Comparison of ENCODE assay signal across 23 cellular contexts in genomic region chr16:86587487-86587886, GRCh38. TPM values are rescaled to one million over a fixed set of nuclear protein-coding genes. Genes with fewer than 3 reads are reported as not detected.
"Had no signal": no experiment of that assay in that cellular context is flagged by ENCODE, and none has a peak within 500 bp of the region (broad histone marks: within the 10 kb centered on the region; RNA-seq: fewer than 3 reads in every experiment).

No MANE protein-coding gene starts in this region.

- H3K27ac ChIP-seq: esophagus muscularis mucosa, foreskin keratinocyte, hepatocyte, left lung, pancreas, sigmoid colon, upper lobe of left lung had no signal

- H3K4me1 ChIP-seq: esophagus muscularis mucosa, foreskin keratinocyte, gastroesophageal sphincter, left lung, pancreas, sigmoid colon, upper lobe of left lung, uterus had no signal

- H3K27me3 ChIP-seq: upper lobe of left lung had no signal

- DNase-seq: effector CD8-positive, alpha-beta T cell; foreskin keratinocyte; heart left ventricle; left cardiac atrium; left lung; mesenchymal stem cell; mucosa of descending colon; naive B cell; occipital lobe; pancreas; sigmoid colon; stimulated activated CD4-positive, alpha-beta T cell treated with anti-CD3 and anti-CD28 coated beads, Interleukin-2, amount 100 ng/mL, for 24 hours; stimulated activated CD4-positive, alpha-beta T cell treated with anti-CD3 and anti-CD28 coated beads, Interleukin-4, amount 100 ng/mL, for 24 hours; stimulated activated naive CD4-positive, alpha-beta T cell treated with Interleukin-2 at 50 U/mL for 16 hours; stomach; upper lobe of left lung; uterus had no signal

- H3K36me3 ChIP-seq: esophagus muscularis mucosa, gastroesophageal sphincter, heart left ventricle, left lung, pancreas, sigmoid colon, stomach, tibial nerve, upper lobe of left lung, uterus had no signal

- H3K9me3 ChIP-seq: esophagus muscularis mucosa, gastroesophageal sphincter, heart left ventricle, left lung, mucosa of descending colon, pancreas, sigmoid colon, stomach, tibial nerve, upper lobe of left lung, uterus had no signal

- H3K4me3 ChIP-seq: esophagus muscularis mucosa, gastroesophageal sphincter, heart left ventricle, hepatocyte, left lung, mucosa of descending colon, pancreas, sigmoid colon, stomach, tibial nerve, upper lobe of left lung, uterus had no signal

- ATAC-seq: foreskin keratinocyte; gastroesophageal sphincter; heart left ventricle; left cardiac atrium; left lung; mucosa of descending colon; pancreas; stimulated activated effector memory CD8-positive, alpha-beta T cell treated with anti-CD3 and anti-CD28 coated beads, Interleukin-12 subunit alpha, Interleukin-12 subunit beta, amount 100 ng/mL, for 72 hours had no signal

RNA-seq across cellular contexts. Expression of gene FOXL1, which starts 9.1 kb away (rescaled TPM):
- total RNA-seq: subcutaneous adipose tissue had no signal

RNA-seq across cellular contexts. Expression of gene FOXC2, which starts 20.9 kb away (rescaled TPM):
- total RNA-seq: foreskin keratinocyte, hepatocyte had no signal
- polyA plus RNA-seq: foreskin keratinocyte had no signal
